In the genomic region with DNA sequence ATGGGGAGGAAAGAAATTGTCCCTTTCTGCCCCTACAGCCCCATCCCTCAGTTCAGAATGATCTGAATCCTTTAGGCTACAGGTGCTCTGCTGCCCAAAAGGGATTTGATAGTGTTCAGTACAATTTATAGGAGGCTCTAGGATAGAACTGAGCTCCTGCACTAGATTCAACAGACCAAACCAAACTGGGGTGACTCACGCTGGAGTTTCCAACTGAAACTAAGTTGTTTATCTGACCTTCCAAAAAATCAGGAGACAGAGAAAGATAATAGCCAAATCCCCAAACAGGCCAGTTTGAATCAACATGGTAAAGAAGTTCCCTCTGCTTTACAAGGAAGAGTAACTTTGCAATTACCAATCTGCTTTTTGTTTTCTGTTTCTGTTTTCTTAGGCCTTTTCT, we compare ENCODE assay signal across 27 cellular contexts.
DNase-seq lines count a peak whose midpoint lies in the region; ATAC-seq and TF ChIP-seq lines count a peak whose summit lies in the region.
"Had no signal": no experiment of that assay in that cellular context is flagged by ENCODE, and none has a peak within 500 bp of the region (broad histone marks: within the 10 kb centered on the region; RNA-seq: fewer than 3 reads in every experiment).

No MANE protein-coding gene starts in this region.

- peaks cover 18% of the 10 kb centered on the region for H3K4me1 ChIP-seq in mammary epithelial cell (ENCODE audit: insufficient read depth, low read length)
- no peaks in the 10 kb centered on the region for H3K4me1 ChIP-seq in vagina
- H3K4me1 ChIP-seq: BLaER1 treated with 17β-estradiol and CSF1 and Interleukin-3, amounts not matched to agents 10 nM and 100 nM; HAP-1; left ventricle myocardium inferior; prostate gland; sigmoid colon; transverse colon had no signal

- H3K9me3 ChIP-seq in MG63 (no peaks in the 10 kb centered on the region), mammary epithelial cell (replicated peaks; ENCODE audit: insufficient read depth, low read length) (peaks cover under 1% of the 10 kb centered on the region), vagina (no peaks in the 10 kb centered on the region)
- H3K9me3 ChIP-seq: HAP-1, prostate gland, sigmoid colon, transverse colon had no signal

- BruUV-seq in mammary epithelial cell (replicated peaks; lab: Mats Ljungman, UMichigan): no TSS peak

- no peaks in the 10 kb centered on the region for H3K36me3 ChIP-seq in MG63
- no peaks in the 10 kb centered on the region for H3K36me3 ChIP-seq in mammary epithelial cell (ENCODE audit: insufficient read depth, low read length)
- no peaks in the 10 kb centered on the region for H3K36me3 ChIP-seq in vagina
- H3K36me3 ChIP-seq: BLaER1 treated with 17β-estradiol and CSF1 and Interleukin-3, amounts not matched to agents 10 nM and 100 nM; HAP-1; left ventricle myocardium inferior; prostate gland; sigmoid colon; transverse colon had no signal

- H3K4me3 ChIP-seq in MG63 (no peak overlapping the region), mammary epithelial cell (replicated peaks in 1 of 3; ENCODE audit: insufficient read depth in 1 of 3, low read depth in 2 of 3, low read length in 3 of 3) (no peak overlapping the region), vagina (no peak overlapping the region)
- H3K4me3 ChIP-seq: BLaER1 treated with 17β-estradiol and CSF1 and Interleukin-3, amounts not matched to agents 10 nM and 100 nM; HAP-1; left ventricle myocardium inferior; prostate gland; sigmoid colon; transverse colon had no signal

- 89% methylated on average over 1 of the region's 1 CpG for WGBS in mammary epithelial cell (ENCODE audit: low coverage, missing lambda C conversion rate)

- no peak for TF ChIP-seq POLR2A in vagina (IDR thresholded peaks at IDR 0.05)

- CTCF ChIA-PET in mammary epithelial cell (lab: Charles Lee; ENCODE audit: low non-redundant PET): no interaction called here

- no peaks in the 10 kb centered on the region for H4K20me1 ChIP-seq in mammary epithelial cell (ENCODE audit: insufficient read depth, low read length)
- H4K20me1 ChIP-seq: BLaER1 treated with 17β-estradiol and CSF1 and Interleukin-3, amounts not matched to agents 10 nM and 100 nM had no signal

- H3K27me3 ChIP-seq in MG63: no peaks in the 10 kb centered on the region
- no peaks in the 10 kb centered on the region for H3K27me3 ChIP-seq in mammary epithelial cell (ENCODE audit: insufficient read depth, low read length)
- no peaks in the 10 kb centered on the region for H3K27me3 ChIP-seq in vagina
- H3K27me3 ChIP-seq: BLaER1 treated with 17β-estradiol and CSF1 and Interleukin-3, amounts not matched to agents 10 nM and 100 nM; sigmoid colon; transverse colon had no signal

- H2AFZ ChIP-seq in mammary epithelial cell (ENCODE audit: low read depth, low read length): peak overlapping the region; percentile 45

- in situ Hi-C loops in mammary epithelial cell (cut with MboI; ENCODE audit: low sequenced_read_pairs in 2 of 2): loop anchor here in 1 of 2 donors (10.0 kb wide), 1 partner anchor 91 kb away; no protein-coding TSS in a partner anchor

- H3K27ac ChIP-seq in mammary epithelial cell (ENCODE audit: insufficient read depth, low read depth, low read length): no peak overlapping the region
- peak overlapping the region; percentile 47 for H3K27ac ChIP-seq in vagina
- H3K27ac ChIP-seq: BLaER1 treated with 17β-estradiol and CSF1 and Interleukin-3, amounts not matched to agents 10 nM and 100 nM; left ventricle myocardium inferior; prostate gland; sigmoid colon; transverse colon had no signal

- dilution Hi-C loops in mammary epithelial cell (cut with HindIII; ENCODE audit: low sequenced_read_pairs): no loop called here

- H3K4me2 ChIP-seq in mammary epithelial cell (ENCODE audit: insufficient read depth, low read depth, low read length): no peak overlapping the region
- H3K4me2 ChIP-seq: BLaER1 treated with 17β-estradiol and CSF1 and Interleukin-3, amounts not matched to agents 10 nM and 100 nM had no signal

- TF ChIP-seq CTCF in mammary epithelial cell (conservative IDR thresholded peaks at IDR 0.05 in 1 of 2, IDR thresholded peaks at IDR 0.05 in 1 of 2; ENCODE audit: extremely low read depth in 1 of 2, insufficient read depth in 1 of 2, low read depth in 1 of 2, low read length in 2 of 2) (no peak), vagina (IDR thresholded peaks at IDR 0.05) (no peak)

- H3K9ac ChIP-seq in mammary epithelial cell (ENCODE audit: insufficient read depth, low read length): no peak overlapping the region
- H3K9ac ChIP-seq: BLaER1 treated with 17β-estradiol and CSF1 and Interleukin-3, amounts not matched to agents 10 nM and 100 nM had no signal

- no peaks in the 10 kb centered on the region for H3K79me2 ChIP-seq in mammary epithelial cell (ENCODE audit: insufficient read depth, low read length)

- intact Hi-C loops in mammary epithelial cell (cut with micrococcal nuclease): no loop called here
- intact Hi-C loops in vagina (cut with DNase I): no loop called here

- ATAC-seq in HG02885 (IDR thresholded peaks at IDR 0.05; ENCODE audit: poor library complexity, unreplicated experiment): no peak
- no peak for ATAC-seq in GM18861 (IDR thresholded peaks at IDR 0.05; ENCODE audit: unreplicated experiment)
- ATAC-seq: activated naive CD8-positive, alpha-beta T cell treated with anti-CD3 and anti-CD28 coated beads, Interleukin-2, amount 50 U/mL, for 24 hours; activated T-cell treated with anti-CD3 and anti-CD28 coated beads, Interleukin-2, amount 50 U/mL, for 72 hours; esophagus mucosa; HepG2; T-helper 17 cell had no signal

- DNase-seq in MG63 (peak; percentile 63), mammary epithelial cell (peak; percentile 73), glomerular visceral epithelial cell (ENCODE audit: extremely low spot score) (peak; percentile 18), vagina (ENCODE audit: extremely low spot score in 2 of 2) (no peak), germinal center (ENCODE audit: low spot score) (no peak)
- DNase-seq: activated CD4-positive, alpha-beta T cell treated with anti-CD3 and anti-CD28 coated beads, Interleukin-2, amount 50 U/mL, for 48 hours; activated CD4-positive, CD25-positive, alpha-beta regulatory T cell treated with anti-CD3 and anti-CD28 coated beads, Interleukin-2, amount 50 U/mL, for 72 hours; activated naive CD4-positive, alpha-beta T cell; activated naive CD8-positive, alpha-beta T cell treated with anti-CD3 and anti-CD28 coated beads, Interleukin-2, amount 50 U/mL, for 24 hours; activated T-cell treated with anti-CD3 and anti-CD28 coated beads, Interleukin-2, amount 50 U/mL, for 72 hours; DMS153; Kasumi-1; left ventricle myocardium inferior; naive B cell; NCI-H446 treated with DMSO at 0.1 percent for 48 hours; OCI-M1; sigmoid colon; stimulated activated CD4-positive, alpha-beta T cell treated with anti-CD3 and anti-CD28 coated beads, Interleukin-4, amount 100 ng/mL, for 24 hours; T-helper 17 cell; transverse colon had no signal

Comparison
In these comparisons a context has a peak if more than half of its experiments do, and no peak if none do; other contexts are left out.
1. DNase-seq: peak in MG63 (single experiment), mammary epithelial cell (single experiment) and glomerular visceral epithelial cell (single experiment); none in vagina (0 of 2) and germinal center (single experiment).